In genomic region chr11:47552581-47553416, GRCh38 we compare ENCODE assay signal across 1 cellular context.
TF ChIP-seq lines count a peak whose summit lies in the region.

Gene CELF1 (minus strand): TSS chr11:47553132. CDS start chr11:47499523, 53,609 bp downstream.

TF ChIP-seq in K562, 482 proteins besides CTCF, POLR2A, EP300 and RAD21 (continued from another document and continues in another):
- no peak for TF ChIP-seq ZNF699 (CRISPR knock-in tag; IDR thresholded peaks at IDR 0.05; ENCODE audit: insufficient replicate concordance)
- peak; percentile 96 for TF ChIP-seq HMGN3 (IDR thresholded peaks at IDR 0.05; ENCODE audit: borderline replicate concordance, extremely low read depth, insufficient read length, low read depth, low read length)
- peak; percentile 75 for TF ChIP-seq HCFC1 (IDR thresholded peaks at IDR 0.05; ENCODE audit: low read depth, low read length)
- TF ChIP-seq RBM17 (IDR thresholded peaks at IDR 0.05; ENCODE audit: borderline replicate concordance, low read depth, low read length) = no peak
- TF ChIP-seq KHSRP (IDR thresholded peaks at IDR 0.05) = no peak
- no peak for TF ChIP-seq CAMTA2 (CRISPR knock-in tag; conservative IDR thresholded peaks at IDR 0.05)
- TF ChIP-seq USF2 (CRISPR knock-in tag; IDR thresholded peaks at IDR 0.05) = peak; percentile 4; the same call in 1 of the 2 replicates
- TF ChIP-seq RB1 (IDR thresholded peaks at IDR 0.05; ENCODE audit: low read depth) = peak; percentile 98
- no peak for TF ChIP-seq MYNN (IDR thresholded peaks at IDR 0.05)
- no peak for TF ChIP-seq MYNN (CRISPR knock-in tag; IDR thresholded peaks at IDR 0.05)
- no peak for TF ChIP-seq ZNF318 (IDR thresholded peaks at IDR 0.05; ENCODE audit: borderline replicate concordance in 1 of 2, low read depth in 1 of 2)
- 0 out of 2 replicates have a peak, but pooled peaks have one; percentile 21 for TF ChIP-seq TCF7 (IDR thresholded peaks at IDR 0.05; ENCODE audit: borderline replicate concordance)
- no peak for TF ChIP-seq BRF2 (IDR thresholded peaks at IDR 0.05; ENCODE audit: borderline replicate concordance, insufficient read depth, insufficient read length)
- TF ChIP-seq NFE2L1 (tag; IDR thresholded peaks at IDR 0.05; ENCODE audit: borderline replicate concordance, low read depth) = no peak
- no peak for TF ChIP-seq HDGF (IDR thresholded peaks at IDR 0.05)
- TF ChIP-seq FOXK1 (CRISPR knock-in tag; IDR thresholded peaks at IDR 0.05; ENCODE audit: borderline replicate concordance) = peak; percentile 94; the same call in 1 of the 2 replicates
- peak; percentile 27 for TF ChIP-seq RBM25 (IDR thresholded peaks at IDR 0.05; ENCODE audit: low read depth, low read length, severe bottlenecking)
- TF ChIP-seq ZBTB11 (CRISPR knock-in tag; IDR thresholded peaks at IDR 0.05) = peak; percentile 35 to 87 (median 59); a peak in 5 of 6 replicates
- no peak for TF ChIP-seq ETS2 (tag; IDR thresholded peaks at IDR 0.05; ENCODE audit: borderline replicate concordance, poor library complexity, severe bottlenecking)
- TF ChIP-seq NR1H2 (CRISPR knock-in tag; IDR thresholded peaks at IDR 0.05) = 0 out of 2 replicates have a peak, but pooled peaks have one; percentile 36
- no peak for TF ChIP-seq MYBL2 (IDR thresholded peaks at IDR 0.05; ENCODE audit: low read depth)
- no peak for TF ChIP-seq MYBL2 (CRISPR knock-in tag; IDR thresholded peaks at IDR 0.05; ENCODE audit: borderline replicate concordance)
- TF ChIP-seq ETS1 (conservative IDR thresholded peaks at IDR 0.05; ENCODE audit: control insufficient read depth, low read depth, low read length) = peak; percentile 80
- TF ChIP-seq NR4A1 (CRISPR knock-in tag; IDR thresholded peaks at IDR 0.05) = no peak
- TF ChIP-seq NR4A1 (tag; IDR thresholded peaks at IDR 0.05) = no peak
- TF ChIP-seq TEAD2 (tag; IDR thresholded peaks at IDR 0.05) = no peak
- TF ChIP-seq NONO (IDR thresholded peaks at IDR 0.05; ENCODE audit: low read depth in 2 of 2, low read length in 1 of 2) = peak in 1 of 2 experiments; percentile 92; a peak in 3 of 4 replicates
- no peak for TF ChIP-seq STAT5B (CRISPR knock-in tag; IDR thresholded peaks at IDR 0.05)
- TF ChIP-seq NFIX (CRISPR knock-in tag; IDR thresholded peaks at IDR 0.05; ENCODE audit: low read depth) = no peak
- TF ChIP-seq THAP12 (CRISPR knock-in tag; IDR thresholded peaks at IDR 0.05) = no peak
- no peak for TF ChIP-seq ZBTB26 (CRISPR knock-in tag; IDR thresholded peaks at IDR 0.05)
- peak; percentile 38; the same call in 1 of the 2 replicates for TF ChIP-seq KLF1 (tag; IDR thresholded peaks at IDR 0.05)
- no peak for TF ChIP-seq RNF2 (IDR thresholded peaks at IDR 0.05)
- no peak for TF ChIP-seq KAT7 (CRISPR knock-in tag; IDR thresholded peaks at IDR 0.05; ENCODE audit: borderline replicate concordance)
- no peak for TF ChIP-seq ELK1 (CRISPR knock-in tag; IDR thresholded peaks at IDR 0.05)
- TF ChIP-seq ZNF143 (CRISPR knock-in tag; IDR thresholded peaks at IDR 0.05) = no peak
- peak; percentile 47 for TF ChIP-seq HMGXB4 (CRISPR knock-in tag; IDR thresholded peaks at IDR 0.05)
- peak; percentile 84 for TF ChIP-seq ATF7 (IDR thresholded peaks at IDR 0.05)
- no peak for TF ChIP-seq DACH1 (IDR thresholded peaks at IDR 0.05; ENCODE audit: partially characterized antibody)
- no peak for TF ChIP-seq FOXJ2 (tag; IDR thresholded peaks at IDR 0.05)
- TF ChIP-seq ZNF316 (IDR thresholded peaks at IDR 0.05) = 0 out of 2 replicates have a peak, but pooled peaks have one; percentile 1
- no peak for TF ChIP-seq PTBP1 (IDR thresholded peaks at IDR 0.05; ENCODE audit: low read depth, low read length)
